In genomic region chr5:175214152-175214551, GRCh38 we compare ENCODE assay signal across 17 cellular contexts.
DNase-seq lines count a peak whose midpoint lies in the region; ATAC-seq, FAIRE-seq and TF ChIP-seq lines count a peak whose summit lies in the region.
"Had no signal": no experiment of that assay in that cellular context is flagged by ENCODE, and none has a peak within 500 bp of the region (broad histone marks: within the 10 kb centered on the region; RNA-seq: fewer than 3 reads in every experiment).

No MANE protein-coding gene starts in this region.

- POLR2A ChIA-PET in A549 (lab: Yijun Ruan, JAX): interaction anchor here (0.6 to 0.7 kb wide), 2 partner anchors 12 to 99 kb away, joined by 3 to 4 read pairs; no protein-coding TSS in a partner anchor

- H3K27me3 ChIP-seq in esophagus squamous epithelium: peaks cover 0 to 24% (median 0%) of the 10 kb centered on the region in 4 donors

- no peak for TF ChIP-seq RAD21 in A549 (conservative IDR thresholded peaks at IDR 0.05 in 1 of 2, IDR thresholded peaks at IDR 0.05 in 1 of 2)

- H3K36me3 ChIP-seq in esophagus squamous epithelium: no peaks in the 10 kb centered on the region

- no peaks in the 10 kb centered on the region for H3K36me3 Mint-ChIP-seq in HFFc6 (ENCODE audit: low read depth)

- intact Hi-C loops in esophagus squamous epithelium (cut with DNase I): no loop called here

- H3K4me3 Mint-ChIP-seq in HFFc6: no peak overlapping the region
- H3K4me3 Mint-ChIP-seq: B cell, GM23338, neural crest cell had no signal

- TF ChIP-seq CTCF in A549 (IDR thresholded peaks at IDR 0.05) (no peak), HFFc6 (IDR thresholded peaks at IDR 0.05) (no peak), astrocyte of the cerebellum (IDR thresholded peaks at IDR 0.05; ENCODE audit: low read depth, low read length, missing control alignments) (no peak), esophagus squamous epithelium (IDR thresholded peaks at IDR 0.05) (no peak)

- H3K27ac ChIP-seq in A549: peak overlapping the region; percentile 37 to 72; a peak in 5 of 6 replicates
- H3K27ac ChIP-seq in esophagus squamous epithelium: no peak overlapping the region

- H3K4me3 ChIP-seq in A549 (no peak overlapping the region), astrocyte of the cerebellum (ENCODE audit: low read depth, low read length) (no peak overlapping the region), esophagus squamous epithelium (no peak overlapping the region)
- H3K4me3 ChIP-seq: GM23338 had no signal

- peak; percentile 73 to 78 for ATAC-seq in A549
- ATAC-seq in GM18867 (IDR thresholded peaks at IDR 0.05; ENCODE audit: unreplicated experiment): no peak
- no peak for ATAC-seq in HG03095 (IDR thresholded peaks at IDR 0.05; ENCODE audit: unreplicated experiment)
- ATAC-seq: GM23338 had no signal

- 6% methylated on average over 2 of the region's 2 CpGs for WGBS in A549 (ENCODE audit: missing lambda C conversion rate)
- WGBS in esophagus squamous epithelium, 2 donors: 10 to 12% methylated on average over 2 of the region's 2 CpGs

- CTCF ChIA-PET in A549 (lab: Yijun Ruan, JAX): interaction anchor here (1.0 to 1.2 kb wide), 4 partner anchors 55 to 264 kb away, joined by 3 to 4 read pairs (median 3); no protein-coding TSS in a partner anchor

- peak; percentile 74 for FAIRE-seq in A549 (lab: Jason Lieb, UNC)
- FAIRE-seq: islet of Langerhans had no signal

- peaks cover 18% of the 10 kb centered on the region; the same call in 1 of the 2 replicates for H3K9me3 Mint-ChIP-seq in HFFc6
- H3K9me3 Mint-ChIP-seq: GM23338, neural crest cell had no signal

- H3K4me2 ChIP-seq in A549: peak overlapping the region; percentile 41
- H3K4me2 ChIP-seq: GM23338 had no signal

- H3K9me3 ChIP-seq in A549: no peaks in the 10 kb centered on the region
- no peaks in the 10 kb centered on the region for H3K9me3 ChIP-seq in esophagus squamous epithelium

- H3K27ac Mint-ChIP-seq in HFFc6: no peak overlapping the region; the same call in 1 of the 2 replicates
- H3K27ac Mint-ChIP-seq: B cell, GM23338 had no signal

- TF ChIP-seq POLR2A in A549 (IDR thresholded peaks at IDR 0.05; ENCODE audit: low read length): no peak
- no peak for TF ChIP-seq POLR2A in esophagus squamous epithelium (IDR thresholded peaks at IDR 0.05)

- peaks cover 6% of the 10 kb centered on the region for H3K27me3 Mint-ChIP-seq in HFFc6 (ENCODE audit: insufficient read depth)

- TF ChIP-seq EP300 in A549 (IDR thresholded peaks at IDR 0.05): no peak

- H3K4me1 Mint-ChIP-seq in HFFc6 (ENCODE audit: low read depth): peaks cover 20% of the 10 kb centered on the region; the same call in 1 of the 2 replicates
- H3K4me1 Mint-ChIP-seq: B cell, neural crest cell had no signal

- DNase-seq in A549 (ENCODE audit: low read depth in 1 of 2, low spot score in 1 of 2) (peak; percentile 52 to 53), HFFc6 (peak; percentile 87), astrocyte of the cerebellum (ENCODE audit: low read depth) (peak; percentile 84), inferior parietal cortex (ENCODE audit: extremely low spot score) (peak; percentile 39), esophagus squamous epithelium (lab: John Stamatoyannopoulos, UW) (no peak)
- no peak for DNase-seq in stimulated activated CD4-positive, alpha-beta T cell treated with anti-CD3 and anti-CD28 coated beads, Interleukin-4, amount 100 ng/mL, for 24 hours
- DNase-seq: activated CD4-positive, alpha-beta T cell treated with anti-CD3 and anti-CD28 coated beads, Interleukin-2, amount 50 U/mL, for 1 hour; activated naive CD4-positive, alpha-beta T cell treated with Interleukin-2 at 50 U/mL for 16 hours; NCI-H524; stimulated activated CD4-positive, alpha-beta T cell treated with anti-CD3 and anti-CD28 coated beads, Interleukin-1b, Interleukin-23, amount 100 ng/mL, for 48 hours; stimulated activated naive CD4-positive, alpha-beta T cell had no signal

- in situ Hi-C loops in astrocyte of the cerebellum (cut with HindIII; ENCODE audit: low sequenced_read_pairs): no loop called here

- H3K4me1 ChIP-seq in A549 (peaks cover 29% of the 10 kb centered on the region), esophagus squamous epithelium (peaks cover 0 to 16% (median 0%) of the 10 kb centered on the region in 3 donors)

TF ChIP-seq in A549, 52 proteins besides CTCF, POLR2A, EP300 and RAD21:
- TF ChIP-seq CEBPB (IDR thresholded peaks at IDR 0.05) (0 out of 4 replicates have a peak, but pooled peaks of 1 of the 2 experiments have one; percentile 18), JUNB (IDR thresholded peaks at IDR 0.05) (peak; percentile 36; the same call in 1 of the 2 replicates), FOSL2 (IDR thresholded peaks at IDR 0.05) (peak; percentile 61), FOSL2 (CRISPR knock-in tag; IDR thresholded peaks at IDR 0.05) (peak; percentile 53), CHD4 (IDR thresholded peaks at IDR 0.05; ENCODE audit: borderline replicate concordance) (no peak)
TF ChIP-seq in A549: peak in this region for 3.

Comparison
In these comparisons a context has a peak if more than half of its experiments do, and no peak if none do; other contexts are left out.
1. ATAC-seq: peak in A549 (2 of 2); none in GM18867 (single experiment) and HG03095 (single experiment).
2. DNase-seq: peak in A549 (2 of 2), HFFc6 (single experiment), astrocyte of the cerebellum (single experiment) and inferior parietal cortex (single experiment); none in esophagus squamous epithelium (single experiment) and stimulated activated CD4-positive, alpha-beta T cell treated with anti-CD3 and anti-CD28 coated beads, Interleukin-4, amount 100 ng/mL, for 24 hours (single experiment).
3. H3K27ac ChIP-seq: peak in A549 (2 of 2); none in esophagus squamous epithelium (0 of 4).